In genomic region chr5:5398046-5398445, GRCh38 we compare ENCODE assay signal across 22 cellular contexts.
"Had no signal": no experiment of that assay in that cellular context is flagged by ENCODE, and none has a peak within 500 bp of the region (broad histone marks: within the 10 kb centered on the region; RNA-seq: fewer than 3 reads in every experiment).

No MANE protein-coding gene starts in this region.

- H3K4me1 ChIP-seq: heart right ventricle, left lung, pancreas, right lobe of liver, stomach, thyroid gland, vagina had no signal

- H3K4me1 Mint-ChIP-seq: neural crest cell; stimulated activated effector memory CD8-positive, alpha-beta T cell treated with anti-CD3 and anti-CD28 coated beads, Interleukin-12 subunit alpha, Interleukin-12 subunit beta, amount 100 ng/mL, for 72 hours had no signal

- H3K27ac Mint-ChIP-seq: natural killer cell treated with Interleukin-12 subunit alpha and Interleukin-12 subunit beta and Interleukin-15 and Interleukin-18, amount 100 ng/mL, for 72 hours; stimulated activated effector memory CD8-positive, alpha-beta T cell treated with anti-CD3 and anti-CD28 coated beads, Interleukin-12 subunit alpha, Interleukin-12 subunit beta, amount 100 ng/mL, for 72 hours had no signal

- H3K4me3 ChIP-seq: dorsolateral prefrontal cortex, heart right ventricle, left lung, pancreas, right lobe of liver, stomach, thyroid gland, vagina had no signal

- H3K27me3 Mint-ChIP-seq: natural killer cell treated with Interleukin-12 subunit alpha and Interleukin-12 subunit beta and Interleukin-15 and Interleukin-18, amount 100 ng/mL, for 72 hours had no signal

- H3K9me3 ChIP-seq: neutrophil, pancreas, right lobe of liver, thyroid gland, vagina had no signal

- H3K27ac ChIP-seq: dorsolateral prefrontal cortex, heart right ventricle, left lung, neutrophil, pancreas, right lobe of liver, stomach, thyroid gland, vagina had no signal

- H3K27me3 ChIP-seq: dorsolateral prefrontal cortex, heart right ventricle, left lung, neutrophil, pancreas, right lobe of liver, stomach, thyroid gland, vagina had no signal

- H3K4me3 Mint-ChIP-seq: natural killer cell treated with Interleukin-12 subunit alpha and Interleukin-12 subunit beta and Interleukin-15 and Interleukin-18, amount 100 ng/mL, for 72 hours; neural crest cell; stimulated activated effector memory CD8-positive, alpha-beta T cell treated with anti-CD3 and anti-CD28 coated beads, Interleukin-12 subunit alpha, Interleukin-12 subunit beta, amount 100 ng/mL, for 72 hours had no signal

- H3K36me3 Mint-ChIP-seq: natural killer cell treated with Interleukin-12 subunit alpha and Interleukin-12 subunit beta and Interleukin-15 and Interleukin-18, amount 100 ng/mL, for 72 hours; stimulated activated effector memory CD8-positive, alpha-beta T cell treated with anti-CD3 and anti-CD28 coated beads, Interleukin-12 subunit alpha, Interleukin-12 subunit beta, amount 100 ng/mL, for 72 hours had no signal

- DNase-seq: dorsolateral prefrontal cortex; effector CD4-positive, alpha-beta T cell; foreskin melanocyte; glutamatergic neuron; heart right ventricle; hippocampal formation; left cardiac atrium; left lung; mesendoderm; pancreas; right lobe of liver; stimulated activated CD4-positive, alpha-beta T cell treated with anti-CD3 and anti-CD28 coated beads, Interleukin-2, amount 100 ng/mL, for 24 hours; stimulated activated CD4-positive, alpha-beta T cell treated with anti-CD3 and anti-CD28 coated beads, Interleukin-4, amount 100 ng/mL, for 24 hours; stimulated activated naive CD4-positive, alpha-beta T cell treated with Interleukin-2 at 50 U/mL for 16 hours; stomach; thyroid gland; trophoblast cell had no signal

- H3K36me3 ChIP-seq: heart right ventricle, left lung, neutrophil, pancreas, right lobe of liver, stomach, thyroid gland, vagina had no signal
